ENCODE assay signal across 1 cellular context in the genomic region with DNA sequence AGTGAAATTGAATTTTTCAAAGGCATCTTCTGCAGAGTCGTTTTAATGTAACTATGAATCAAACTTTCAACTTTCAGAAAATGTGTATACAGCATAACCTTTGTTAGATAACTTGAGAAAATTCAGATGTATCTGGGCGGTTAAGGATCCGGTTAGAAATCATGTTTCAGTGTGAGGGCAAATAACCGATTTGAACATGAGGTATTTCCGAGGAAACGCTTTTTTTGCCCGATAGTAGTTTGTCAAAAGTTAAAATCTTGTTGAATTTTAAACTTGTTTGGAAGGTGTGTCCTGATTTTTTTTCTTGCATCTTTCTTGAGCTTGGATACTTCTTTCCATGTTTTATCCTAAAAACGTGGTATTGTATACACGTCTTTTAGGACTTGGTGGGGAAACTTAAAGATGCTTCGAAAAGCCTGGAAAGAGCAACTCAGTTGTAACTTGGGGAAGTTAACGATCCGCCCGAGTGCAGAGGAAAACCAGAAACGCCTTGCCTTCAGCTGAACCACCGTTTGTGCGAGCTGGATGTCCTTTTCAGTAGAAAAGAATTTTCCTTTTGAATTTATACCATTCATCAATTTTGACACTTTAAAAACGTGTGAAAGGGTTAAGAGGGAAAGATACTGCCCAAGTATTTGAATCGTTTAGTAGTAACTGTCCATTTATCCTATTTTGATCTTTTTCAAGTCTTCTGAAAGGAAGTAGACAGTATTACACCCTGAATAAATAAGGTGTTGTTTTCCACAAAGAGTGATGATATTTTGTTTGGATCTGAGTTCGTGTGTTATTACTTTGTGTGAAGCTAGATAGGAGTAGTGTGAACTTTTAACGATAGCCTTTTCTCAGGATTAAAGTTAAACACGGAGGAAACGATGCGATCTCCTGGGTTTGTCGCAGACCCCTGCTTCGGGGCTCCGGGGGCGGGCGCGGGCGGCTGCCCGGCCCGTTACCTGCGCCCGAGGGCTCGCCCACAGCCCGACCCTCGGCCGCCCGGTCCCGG.
A peak's percentile ranks its signal among the peaks of the same experiment; 100 is the strongest.
TF ChIP-seq lines count a peak whose summit lies in the region.

No MANE protein-coding gene starts in this region.

TF ChIP-seq in HEK293, 187 proteins besides CTCF, POLR2A, EP300 and RAD21 (continued from another document):
- TF ChIP-seq, protein P1, sequence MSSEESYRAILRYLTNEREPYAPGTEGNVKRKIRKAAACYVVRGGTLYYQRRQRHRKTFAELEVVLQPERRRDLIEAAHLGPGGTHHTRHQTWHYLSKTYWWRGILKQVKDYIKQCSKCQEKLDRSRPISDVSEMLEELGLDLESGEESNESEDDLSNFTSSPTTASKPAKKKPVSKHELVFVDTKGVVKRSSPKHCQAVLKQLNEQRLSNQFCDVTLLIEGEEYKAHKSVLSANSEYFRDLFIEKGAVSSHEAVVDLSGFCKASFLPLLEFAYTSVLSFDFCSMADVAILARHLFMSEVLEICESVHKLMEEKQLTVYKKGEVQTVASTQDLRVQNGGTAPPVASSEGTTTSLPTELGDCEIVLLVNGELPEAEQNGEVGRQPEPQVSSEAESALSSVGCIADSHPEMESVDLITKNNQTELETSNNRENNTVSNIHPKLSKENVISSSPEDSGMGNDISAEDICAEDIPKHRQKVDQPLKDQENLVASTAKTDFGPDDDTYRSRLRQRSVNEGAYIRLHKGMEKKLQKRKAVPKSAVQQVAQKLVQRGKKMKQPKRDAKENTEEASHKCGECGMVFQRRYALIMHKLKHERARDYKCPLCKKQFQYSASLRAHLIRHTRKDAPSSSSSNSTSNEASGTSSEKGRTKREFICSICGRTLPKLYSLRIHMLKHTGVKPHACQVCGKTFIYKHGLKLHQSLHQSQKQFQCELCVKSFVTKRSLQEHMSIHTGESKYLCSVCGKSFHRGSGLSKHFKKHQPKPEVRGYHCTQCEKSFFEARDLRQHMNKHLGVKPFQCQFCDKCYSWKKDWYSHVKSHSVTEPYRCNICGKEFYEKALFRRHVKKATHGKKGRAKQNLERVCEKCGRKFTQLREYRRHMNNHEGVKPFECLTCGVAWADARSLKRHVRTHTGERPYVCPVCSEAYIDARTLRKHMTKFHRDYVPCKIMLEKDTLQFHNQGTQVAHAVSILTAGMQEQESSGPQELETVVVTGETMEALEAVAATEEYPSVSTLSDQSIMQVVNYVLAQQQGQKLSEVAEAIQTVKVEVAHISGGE (tag by site-specific recombination; conservative IDR thresholded peaks at IDR 0.05; ENCODE audit: low read depth): no peak
- TF ChIP-seq KLF7 (tag by site-specific recombination; IDR thresholded peaks at IDR 0.05; ENCODE audit: borderline replicate concordance) (no peak), GLIS2 (tag by site-specific recombination; IDR thresholded peaks at IDR 0.05) (no peak), ZNF548 (tag by site-specific recombination; IDR thresholded peaks at IDR 0.05) (no peak), ZBTB17 (tag by site-specific recombination; IDR thresholded peaks at IDR 0.05) (peak; percentile 58; the same call in 1 of the 2 replicates), KLF9 (tag by site-specific recombination; IDR thresholded peaks at IDR 0.05; ENCODE audit: low read depth) (no peak), ZNF341 (tag by site-specific recombination; IDR thresholded peaks at IDR 0.05; ENCODE audit: low read depth) (no peak), ZNF324 (tag by site-specific recombination; IDR thresholded peaks at IDR 0.05) (no peak), ZXDB (tag by site-specific recombination; IDR thresholded peaks at IDR 0.05) (peak; percentile 47; the same call in 1 of the 2 replicates), FEZF1 (tag by site-specific recombination; IDR thresholded peaks at IDR 0.05) (peak; percentile 94), ZNF776 (tag by site-specific recombination; IDR thresholded peaks at IDR 0.05; ENCODE audit: borderline replicate concordance) (no peak), ZNF423 (tag by site-specific recombination; IDR thresholded peaks at IDR 0.05) (no peak), OVOL3 (tag by site-specific recombination; IDR thresholded peaks at IDR 0.05) (no peak), PRDM1 (tag by site-specific recombination; IDR thresholded peaks at IDR 0.05) (peak; percentile 82), ZNF335 (tag by site-specific recombination; conservative IDR thresholded peaks at IDR 0.05) (peak; percentile 53), KLF8 (tag by site-specific recombination; IDR thresholded peaks at IDR 0.05) (0 out of 2 replicates have a peak, but pooled peaks have one; percentile 20), ZNF701 (tag by site-specific recombination; IDR thresholded peaks at IDR 0.05) (no peak)
- TF ChIP-seq, protein P2, sequence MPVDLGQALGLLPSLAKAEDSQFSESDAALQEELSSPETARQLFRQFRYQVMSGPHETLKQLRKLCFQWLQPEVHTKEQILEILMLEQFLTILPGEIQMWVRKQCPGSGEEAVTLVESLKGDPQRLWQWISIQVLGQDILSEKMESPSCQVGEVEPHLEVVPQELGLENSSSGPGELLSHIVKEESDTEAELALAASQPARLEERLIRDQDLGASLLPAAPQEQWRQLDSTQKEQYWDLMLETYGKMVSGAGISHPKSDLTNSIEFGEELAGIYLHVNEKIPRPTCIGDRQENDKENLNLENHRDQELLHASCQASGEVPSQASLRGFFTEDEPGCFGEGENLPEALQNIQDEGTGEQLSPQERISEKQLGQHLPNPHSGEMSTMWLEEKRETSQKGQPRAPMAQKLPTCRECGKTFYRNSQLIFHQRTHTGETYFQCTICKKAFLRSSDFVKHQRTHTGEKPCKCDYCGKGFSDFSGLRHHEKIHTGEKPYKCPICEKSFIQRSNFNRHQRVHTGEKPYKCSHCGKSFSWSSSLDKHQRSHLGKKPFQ (tag by site-specific recombination; IDR thresholded peaks at IDR 0.05): peak; percentile 92
- TF ChIP-seq, protein P3, sequence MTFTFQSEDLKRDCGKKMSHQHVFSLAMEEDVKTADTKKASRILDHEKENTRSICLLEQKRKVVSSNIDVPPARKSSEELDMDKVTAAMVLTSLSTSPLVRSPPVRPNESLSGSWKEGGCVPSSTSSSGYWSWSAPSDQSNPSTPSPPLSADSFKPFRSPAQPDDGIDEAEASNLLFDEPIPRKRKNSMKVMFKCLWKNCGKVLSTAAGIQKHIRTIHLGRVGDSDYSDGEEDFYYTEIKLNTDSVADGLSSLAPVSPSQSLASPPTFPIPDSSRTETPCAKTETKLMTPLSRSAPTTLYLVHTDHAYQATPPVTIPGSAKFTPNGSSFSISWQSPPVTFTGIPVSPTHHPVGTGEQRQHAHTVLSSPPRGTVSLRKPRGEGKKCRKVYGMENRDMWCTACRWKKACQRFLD (tag by site-specific recombination; IDR thresholded peaks at IDR 0.05): no peak
- TF ChIP-seq, protein P4, sequence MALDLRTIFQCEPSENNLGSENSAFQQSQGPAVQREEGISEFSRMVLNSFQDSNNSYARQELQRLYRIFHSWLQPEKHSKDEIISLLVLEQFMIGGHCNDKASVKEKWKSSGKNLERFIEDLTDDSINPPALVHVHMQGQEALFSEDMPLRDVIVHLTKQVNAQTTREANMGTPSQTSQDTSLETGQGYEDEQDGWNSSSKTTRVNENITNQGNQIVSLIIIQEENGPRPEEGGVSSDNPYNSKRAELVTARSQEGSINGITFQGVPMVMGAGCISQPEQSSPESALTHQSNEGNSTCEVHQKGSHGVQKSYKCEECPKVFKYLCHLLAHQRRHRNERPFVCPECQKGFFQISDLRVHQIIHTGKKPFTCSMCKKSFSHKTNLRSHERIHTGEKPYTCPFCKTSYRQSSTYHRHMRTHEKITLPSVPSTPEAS (tag by site-specific recombination; IDR thresholded peaks at IDR 0.05): no peak
- TF ChIP-seq, protein P5, sequence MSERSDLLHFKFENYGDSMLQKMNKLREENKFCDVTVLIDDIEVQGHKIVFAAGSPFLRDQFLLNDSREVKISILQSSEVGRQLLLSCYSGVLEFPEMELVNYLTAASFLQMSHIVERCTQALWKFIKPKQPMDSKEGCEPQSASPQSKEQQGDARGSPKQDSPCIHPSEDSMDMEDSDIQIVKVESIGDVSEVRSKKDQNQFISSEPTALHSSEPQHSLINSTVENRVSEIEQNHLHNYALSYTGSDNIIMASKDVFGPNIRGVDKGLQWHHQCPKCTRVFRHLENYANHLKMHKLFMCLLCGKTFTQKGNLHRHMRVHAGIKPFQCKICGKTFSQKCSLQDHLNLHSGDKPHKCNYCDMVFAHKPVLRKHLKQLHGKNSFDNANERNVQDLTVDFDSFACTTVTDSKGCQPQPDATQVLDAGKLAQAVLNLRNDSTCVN (tag by site-specific recombination; optimal IDR thresholded peaks at IDR 0.05): peak; percentile 47
